19 cellular contexts compared by ENCODE assay signal in the genomic region with DNA sequence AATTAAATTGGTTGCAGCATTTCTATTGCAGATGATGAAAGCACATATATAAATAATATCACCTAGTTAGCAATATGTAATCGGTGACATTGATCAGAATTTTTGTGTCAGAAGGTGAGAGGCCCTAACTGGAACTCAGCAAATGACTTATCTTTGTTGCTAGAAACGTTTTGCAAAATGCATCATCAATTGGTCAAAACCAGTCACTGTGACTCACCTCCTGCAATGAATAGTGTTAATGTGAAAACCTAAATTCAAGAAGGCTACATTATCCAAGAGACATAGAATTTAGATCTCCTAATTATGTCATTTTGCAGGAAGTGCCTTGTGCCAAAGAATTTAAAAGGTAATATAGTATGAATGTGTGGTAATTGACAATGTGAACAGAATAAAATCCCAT. TPM values are rescaled to one million over a fixed set of nuclear protein-coding genes. Genes with fewer than 3 reads are reported as not detected.
DNase-seq lines count a peak whose midpoint lies in the region; ATAC-seq, FAIRE-seq and TF ChIP-seq lines count a peak whose summit lies in the region.
"Had no signal": no experiment of that assay in that cellular context is flagged by ENCODE, and none has a peak within 500 bp of the region (broad histone marks: within the 10 kb centered on the region; RNA-seq: fewer than 3 reads in every experiment).

No MANE protein-coding gene starts in this region.

- H3K4me1 ChIP-seq in foreskin keratinocyte = peaks cover 31% of the 10 kb centered on the region
- H3K4me1 ChIP-seq in HepG2 (ENCODE audit: insufficient read depth, low read length) = no peaks in the 10 kb centered on the region
- H3K4me1 ChIP-seq: A549, SJSA1 had no signal

- TF ChIP-seq POLR2A in HepG2 (IDR thresholded peaks at IDR 0.05; ENCODE audit: insufficient read depth in 1 of 2, low read depth in 2 of 2, low read length in 2 of 2) = no peak

- no peak for FAIRE-seq in HepG2 (lab: Jason Lieb, UNC)
- FAIRE-seq: A549, G401.6, GM12892, GM19239 had no signal

- ATAC-seq in activated T-helper 17 cell treated with anti-CD3 and anti-CD28 coated beads, Interleukin-2, amount 50 U/mL, for 72 hours (replicated peaks) = peak; percentile 75
- ATAC-seq in foreskin keratinocyte (peak; percentile 88), HepG2 (no peak)
- ATAC-seq: A549 had no signal

- no peak overlapping the region for H2AFZ ChIP-seq in HepG2 (ENCODE audit: low read length)

- intact Hi-C loops in HepG2 (cut with micrococcal nuclease; ENCODE audit: unreplicated experiment) = no loop called here

- POLR2A ChIA-PET in HepG2 (lab: Yijun Ruan, JAX) = no interaction called here

- no peaks in the 10 kb centered on the region for H3K27me3 ChIP-seq in foreskin keratinocyte
- H3K27me3 ChIP-seq in HepG2 (ENCODE audit: control insufficient read depth in 1 of 2, insufficient read depth in 2 of 2, low read length in 2 of 2) = no peaks in the 10 kb centered on the region
- H3K27me3 ChIP-seq in brain microvascular endothelial cell (replicated peaks) = no peaks in the 10 kb centered on the region
- H3K27me3 ChIP-seq: SJSA1 had no signal

- no peaks in the 10 kb centered on the region for H4K20me1 ChIP-seq in HepG2 (ENCODE audit: insufficient read depth, low read length)

- no peaks in the 10 kb centered on the region for H3K4me1 Mint-ChIP-seq in activated T-helper 17 cell treated with anti-CD3 and anti-CD28 coated beads, Interleukin-2, amount 50 U/mL, for 72 hours

- in situ Hi-C loops in HepG2 (cut with HindIII; ENCODE audit: extremely low pct_ligation_motif_present, low pct_unique_long_range_greater_than_20kb) (no loop called here), brain microvascular endothelial cell (cut with HindIII; ENCODE audit: low pct_ligation_motif_present, low sequenced_read_pairs) (no loop called here)

- TF ChIP-seq EP300 in HepG2 (IDR thresholded peaks at IDR 0.05; ENCODE audit: low read depth in 2 of 2, low read length in 2 of 2) = no peak
- TF ChIP-seq EP300 in HepG2 (CRISPR knock-in tag; IDR thresholded peaks at IDR 0.05; ENCODE audit: borderline replicate concordance) = no peak

- peaks cover 4% of the 10 kb centered on the region for H3K9me3 Mint-ChIP-seq in activated T-helper 17 cell treated with anti-CD3 and anti-CD28 coated beads, Interleukin-2, amount 50 U/mL, for 72 hours

- no peaks in the 10 kb centered on the region for H3K36me3 Mint-ChIP-seq in activated T-helper 17 cell treated with anti-CD3 and anti-CD28 coated beads, Interleukin-2, amount 50 U/mL, for 72 hours (ENCODE audit: low read depth)

- BruUV-seq in HepG2 (replicated peaks; lab: Mats Ljungman, UMichigan) = no TSS peak

- TF ChIP-seq RAD21 in HepG2 (CRISPR knock-in tag; IDR thresholded peaks at IDR 0.05) = no peak

- no peak overlapping the region for H3K4me3 ChIP-seq in HepG2 (replicated peaks in 1 of 3; ENCODE audit: insufficient read depth in 1 of 3, low read depth in 2 of 3, low read length in 3 of 3)
- no peak overlapping the region for H3K4me3 ChIP-seq in brain microvascular endothelial cell (ENCODE audit: low read depth, low read length)
- H3K4me3 ChIP-seq: A549, SJSA1 had no signal

- H3K36me3 ChIP-seq in HepG2 (replicated peaks in 1 of 2; ENCODE audit: control insufficient read depth in 1 of 2, insufficient read depth in 2 of 2, low read length in 2 of 2) (no peaks in the 10 kb centered on the region), brain microvascular endothelial cell (replicated peaks) (no peaks in the 10 kb centered on the region)
- H3K36me3 ChIP-seq: SJSA1 had no signal

- no peak overlapping the region for H3K9ac ChIP-seq in HepG2 (ENCODE audit: insufficient read depth, low read depth, low read length)

- no peaks in the 10 kb centered on the region for H3K9me3 ChIP-seq in HepG2 (ENCODE audit: low read length)
- H3K9me3 ChIP-seq: A549, SJSA1 had no signal

- no peak overlapping the region for H3K4me3 Mint-ChIP-seq in activated T-helper 17 cell treated with anti-CD3 and anti-CD28 coated beads, Interleukin-2, amount 50 U/mL, for 72 hours

- H3K27me3 Mint-ChIP-seq in activated T-helper 17 cell treated with anti-CD3 and anti-CD28 coated beads, Interleukin-2, amount 50 U/mL, for 72 hours = no peaks in the 10 kb centered on the region

- DNase-seq in A172 (ENCODE audit: low spot score) = peak; percentile 5
- peak; percentile 5 for DNase-seq in HCEC 1CT
- DNase-seq in foreskin keratinocyte = peak; percentile 67 to 87
- no peak for DNase-seq in activated naive CD4-positive, alpha-beta T cell treated with Interleukin-2 at 50 U/mL for 16 hours
- DNase-seq in NCI-H2227 treated with DMSO at 0.1 percent for 48 hours (lab: John Stamatoyannopoulos, UW) = no peak
- DNase-seq in HepG2 (ENCODE audit: low spot score) = no peak
- DNase-seq in brain microvascular endothelial cell = no peak
- DNase-seq: AML-193, GOT3, NCI-H1105 treated with DMSO at 0.1 percent for 48 hours, NCI-H2029 treated with DMSO at 0.1 percent for 48 hours, NCI-H510A treated with DMSO at 0.1 percent for 48 hours, RPMI8226 had no signal

- no peak overlapping the region for H3K4me2 ChIP-seq in HepG2 (ENCODE audit: low read depth, low read length)
- H3K4me2 ChIP-seq: A549 had no signal

- H3K27ac ChIP-seq in foreskin keratinocyte = peak overlapping the region; percentile 91
- H3K27ac ChIP-seq in HepG2 (ENCODE audit: extremely low read length, insufficient read depth, low read length) = no peak overlapping the region
- H3K27ac ChIP-seq in brain microvascular endothelial cell = no peak overlapping the region
- H3K27ac ChIP-seq: A549, SJSA1 had no signal

- CTCF ChIA-PET in HepG2 (lab: Yijun Ruan, JAX; ENCODE audit: low intra/inter-chr PET ratio, low total read pairs) = no interaction called here

- 6% methylated on average over 2 of the region's 2 CpGs for WGBS in HepG2 (ENCODE audit: low lambda C conversion rate)

- H3K27ac Mint-ChIP-seq in activated T-helper 17 cell treated with anti-CD3 and anti-CD28 coated beads, Interleukin-2, amount 50 U/mL, for 72 hours = no peak overlapping the region

- no peaks in the 10 kb centered on the region for H3K79me2 ChIP-seq in HepG2 (ENCODE audit: insufficient read depth, low read length)

- TF ChIP-seq CTCF in foreskin keratinocyte (conservative IDR thresholded peaks at IDR 0.05) (no peak), HepG2 (CRISPR knock-in tag; IDR thresholded peaks at IDR 0.05) (no peak), brain microvascular endothelial cell (IDR thresholded peaks at IDR 0.05; ENCODE audit: low read depth, low read length, missing control alignments) (no peak)

TF ChIP-seq in HepG2, 621 proteins besides CTCF, POLR2A, EP300 and RAD21 (continues in another document):
- TF ChIP-seq ZNF615 (CRISPR knock-in tag; IDR thresholded peaks at IDR 0.05; ENCODE audit: borderline replicate concordance) (no peak), NBN (conservative IDR thresholded peaks at IDR 0.05) (no peak), ZNF7 (CRISPR knock-in tag; IDR thresholded peaks at IDR 0.05) (no peak), FOXJ3 (CRISPR knock-in tag; IDR thresholded peaks at IDR 0.05; ENCODE audit: borderline replicate concordance) (no peak), NCOA5 (CRISPR knock-in tag; IDR thresholded peaks at IDR 0.05) (no peak), ZNF674 (CRISPR knock-in tag; IDR thresholded peaks at IDR 0.05; ENCODE audit: low read depth) (no peak), ATRX (CRISPR knock-in tag; IDR thresholded peaks at IDR 0.05; ENCODE audit: borderline replicate concordance) (no peak)
- TF ChIP-seq, protein P1, sequence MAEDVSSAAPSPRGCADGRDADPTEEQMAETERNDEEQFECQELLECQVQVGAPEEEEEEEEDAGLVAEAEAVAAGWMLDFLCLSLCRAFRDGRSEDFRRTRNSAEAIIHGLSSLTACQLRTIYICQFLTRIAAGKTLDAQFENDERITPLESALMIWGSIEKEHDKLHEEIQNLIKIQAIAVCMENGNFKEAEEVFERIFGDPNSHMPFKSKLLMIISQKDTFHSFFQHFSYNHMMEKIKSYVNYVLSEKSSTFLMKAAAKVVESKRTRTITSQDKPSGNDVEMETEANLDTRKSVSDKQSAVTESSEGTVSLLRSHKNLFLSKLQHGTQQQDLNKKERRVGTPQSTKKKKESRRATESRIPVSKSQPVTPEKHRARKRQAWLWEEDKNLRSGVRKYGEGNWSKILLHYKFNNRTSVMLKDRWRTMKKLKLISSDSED (CRISPR knock-in tag; IDR thresholded peaks at IDR 0.05) = no peak

RNA-seq across cellular contexts. Expression of a gene that starts 9.8 kb away (rescaled TPM):
- 0.22 TPM in 1 of 2 replicates, not detected in the other for total RNA-seq in A172 (2014; rRNA removed; shearing (Covaris generic))
- not detected for total RNA-seq in activated T-helper 17 cell treated with anti-CD3 and anti-CD28 coated beads, Interleukin-2, amount 50 U/mL, for 72 hours
- total RNA-seq in foreskin keratinocyte = 13.4 and 23.5 TPM in 2 replicates
- polyA plus RNA-seq in foreskin keratinocyte = 9.7 and 13.7 TPM in 2 replicates
- not detected in 2 replicates for total RNA-seq in HepG2 (2016; rRNA removed; fragmentation: Illumina TruSeq; extraction: Trizol)
- not detected in 2 replicates for total RNA-seq in HepG2 (2016; cell fraction: cytosol; rRNA removed; fragmentation: Illumina TruSeq; extraction: Trizol; ENCODE audit: low read depth)
- not detected in 2 replicates for total RNA-seq in HepG2 (2016; cell fraction: insoluble cytoplasmic fraction; rRNA removed; fragmentation: Illumina TruSeq; extraction: Trizol)
- not detected in 2 replicates for total RNA-seq in HepG2 (2016; cell fraction: membrane; rRNA removed; fragmentation: Illumina TruSeq; extraction: Trizol)
- total RNA-seq in HepG2 (2016; cell fraction: nucleus; rRNA removed; fragmentation: Illumina TruSeq; extraction: Trizol) = not detected in 2 replicates
- polyA plus RNA-seq in HepG2 (2011; rRNA removed) = not detected in 2 replicates
- not detected in 2 replicates for polyA plus RNA-seq in HepG2 (2011; cell fraction: cytosol; rRNA removed)
- polyA plus RNA-seq in HepG2 (2011; cell fraction: nucleus; rRNA removed) = not detected in 2 replicates
- polyA plus RNA-seq in HepG2 (2012) = not detected in 2 replicates
- polyA plus RNA-seq in HepG2 (2016; cell fraction: cytosol; fragmentation: Illumina TruSeq; extraction: Trizol; ENCODE audit: low read depth) = not detected in 2 replicates
- not detected in 2 replicates for polyA plus RNA-seq in HepG2 (2016; cell fraction: insoluble cytoplasmic fraction; fragmentation: Illumina TruSeq; extraction: Trizol; ENCODE audit: low read depth)
- not detected in 2 replicates for polyA plus RNA-seq in HepG2 (2016; cell fraction: membrane; fragmentation: Illumina TruSeq; extraction: Trizol; ENCODE audit: low read depth)
- not detected in 2 replicates for polyA plus RNA-seq in HepG2 (2016; cell fraction: nucleus; fragmentation: Illumina TruSeq; extraction: Trizol; ENCODE audit: insufficient read depth, low read depth)
- polyA minus RNA-seq in HepG2 (2011; rRNA and poly(A)+ RNA removed; ENCODE audit: low replicate concordance) = not detected in 2 replicates
- not detected in 2 replicates for polyA minus RNA-seq in HepG2 (2011; cell fraction: cytosol; rRNA and poly(A)+ RNA removed)
- not detected in 2 replicates for polyA minus RNA-seq in HepG2 (2011; cell fraction: nucleus; rRNA and poly(A)+ RNA removed)
- total RNA-seq: SJSA1 had no signal
- polyA plus RNA-seq: A549 had no signal

Comparison
In these comparisons a context has a peak if more than half of its experiments do, and no peak if none do; other contexts are left out.
1. DNase-seq: peak in A172 (single experiment), HCEC 1CT (single experiment) and foreskin keratinocyte (2 of 2); none in activated naive CD4-positive, alpha-beta T cell treated with Interleukin-2 at 50 U/mL for 16 hours (single experiment), NCI-H2227 treated with DMSO at 0.1 percent for 48 hours (single experiment), HepG2 (single experiment) and brain microvascular endothelial cell (single experiment).
2. RNA of a gene that starts 9.8 kb away (total RNA-seq): 13.4 to 23.5 TPM in foreskin keratinocyte; 0.22 TPM in A172, not detected in activated T-helper 17 cell treated with anti-CD3 and anti-CD28 coated beads, Interleukin-2, amount 50 U/mL, for 72 hours and not detected in HepG2; every median in the first group is over 10 times any median in the second.